ENCODE assay signal across 8 cellular contexts in genomic region chr17:62062313-62062712, GRCh38. TPM values are rescaled to one million over a fixed set of nuclear protein-coding genes. Genes with fewer than 3 reads are reported as not detected.
DNase-seq lines count a peak whose midpoint lies in the region; ATAC-seq, FAIRE-seq and TF ChIP-seq lines count a peak whose summit lies in the region.

No MANE protein-coding gene starts in this region.

- no peaks in the 10 kb centered on the region for H3K9me3 ChIP-seq in CD8-positive, alpha-beta memory T cell (ENCODE audit: low read length)

- peaks cover 0 to 3% of the 10 kb centered on the region in 2 donors for H3K27me3 Mint-ChIP-seq in CD8-positive, alpha-beta memory T cell
- H3K27me3 Mint-ChIP-seq in nephron (ENCODE audit: low read depth) = no peaks in the 10 kb centered on the region

- no peaks in the 10 kb centered on the region for H3K27me3 ChIP-seq in CD8-positive, alpha-beta memory T cell (ENCODE audit: insufficient read depth, low read length, poor library complexity, severe bottlenecking)
- H3K27me3 ChIP-seq in brain microvascular endothelial cell (replicated peaks) = no peaks in the 10 kb centered on the region

- ATAC-seq in HG02885 (IDR thresholded peaks at IDR 0.05; ENCODE audit: poor library complexity, unreplicated experiment) = no peak
- no peak for ATAC-seq in HG02970 (IDR thresholded peaks at IDR 0.05; ENCODE audit: low FRiP score, unreplicated experiment)

- peaks cover 54 to 75% (median 70%) of the 10 kb centered on the region in 3 donors for H3K4me1 Mint-ChIP-seq in CD8-positive, alpha-beta memory T cell
- H3K4me1 Mint-ChIP-seq in nephron = peaks cover 46% of the 10 kb centered on the region

- peaks cover 4 to 63% (median 13%) of the 10 kb centered on the region in 3 donors for H3K36me3 Mint-ChIP-seq in CD8-positive, alpha-beta memory T cell
- H3K36me3 Mint-ChIP-seq in nephron (ENCODE audit: low read depth) = peaks cover 26% of the 10 kb centered on the region

- no peak for DNase-seq in CD8-positive, alpha-beta memory T cell
- DNase-seq in LNCaP clone FGC (ENCODE audit: low read depth) = peak; percentile 73
- no peak for DNase-seq in brain microvascular endothelial cell
- DNase-seq in NCI-H128 (lab: John Stamatoyannopoulos, UW; ENCODE audit: unreplicated experiment) = no peak

- peak overlapping the region; percentile 90 to 97 (median 95) for H3K4me3 Mint-ChIP-seq in CD8-positive, alpha-beta memory T cell
- H3K4me3 Mint-ChIP-seq in nephron = peak overlapping the region; percentile 95 to 99 (median 99)

- in situ Hi-C loops in brain microvascular endothelial cell (cut with HindIII; ENCODE audit: low pct_ligation_motif_present, low sequenced_read_pairs) = no loop called here

- TF ChIP-seq CTCF in LNCaP clone FGC (IDR thresholded peaks at IDR 0.05; ENCODE audit: control insufficient read depth, extremely low read depth, insufficient read depth) (no peak), nephron (IDR thresholded peaks at IDR 0.05; ENCODE audit: unreplicated experiment in 3 of 3) (no peak), brain microvascular endothelial cell (IDR thresholded peaks at IDR 0.05; ENCODE audit: low read depth, low read length, missing control alignments) (no peak)

- CTCF ChIA-PET in CD8-positive, alpha-beta memory T cell (lab: Charles Lee) = no interaction called here

- H3K4me3 ChIP-seq in CD8-positive, alpha-beta memory T cell (ENCODE audit: low read length) = peak overlapping the region; percentile 94
- peak overlapping the region; percentile 9 for H3K4me3 ChIP-seq in LNCaP clone FGC (ENCODE audit: low read depth, low read length)
- H3K4me3 ChIP-seq in brain microvascular endothelial cell (ENCODE audit: low read depth, low read length) = no peak overlapping the region

- peak overlapping the region in 6 of 8 donors; percentile 5 to 95 (median 66) for H3K27ac Mint-ChIP-seq in CD8-positive, alpha-beta memory T cell
- H3K27ac Mint-ChIP-seq in nephron = peak overlapping the region in 2 of 3 experiments; percentile 30 to 33

- peaks cover 43% of the 10 kb centered on the region for H3K4me1 ChIP-seq in CD8-positive, alpha-beta memory T cell (ENCODE audit: insufficient read depth, low read length)

- FAIRE-seq in colon (lab: Jason Lieb, UNC) = peak; percentile 55

- no peaks in the 10 kb centered on the region for H3K36me3 ChIP-seq in CD8-positive, alpha-beta memory T cell (ENCODE audit: insufficient read depth, low read length)
- H3K36me3 ChIP-seq in brain microvascular endothelial cell (replicated peaks) = peaks cover 9% of the 10 kb centered on the region

- H3K9me3 Mint-ChIP-seq in CD8-positive, alpha-beta memory T cell = peaks cover 0 to 2% (median 0%) of the 10 kb centered on the region in 5 donors
- no peaks in the 10 kb centered on the region for H3K9me3 Mint-ChIP-seq in nephron

- no peak overlapping the region for H3K27ac ChIP-seq in CD8-positive, alpha-beta memory T cell (ENCODE audit: low read depth, low read length)
- H3K27ac ChIP-seq in brain microvascular endothelial cell = no peak overlapping the region

- POLR2A ChIA-PET in CD8-positive, alpha-beta memory T cell (lab: Charles Lee) = no interaction called here

RNA-seq across cellular contexts. Expression of gene MED13, which starts 2.8 kb away (rescaled TPM):
- 10 to 100 TPM; 61.2 to 63.3 TPM for total RNA-seq in CD8-positive, alpha-beta memory T cell
- 3.4 TPM for polyA plus RNA-seq in CD8-positive, alpha-beta memory T cell
